24 cellular contexts compared by ENCODE assay signal in the genomic region with DNA sequence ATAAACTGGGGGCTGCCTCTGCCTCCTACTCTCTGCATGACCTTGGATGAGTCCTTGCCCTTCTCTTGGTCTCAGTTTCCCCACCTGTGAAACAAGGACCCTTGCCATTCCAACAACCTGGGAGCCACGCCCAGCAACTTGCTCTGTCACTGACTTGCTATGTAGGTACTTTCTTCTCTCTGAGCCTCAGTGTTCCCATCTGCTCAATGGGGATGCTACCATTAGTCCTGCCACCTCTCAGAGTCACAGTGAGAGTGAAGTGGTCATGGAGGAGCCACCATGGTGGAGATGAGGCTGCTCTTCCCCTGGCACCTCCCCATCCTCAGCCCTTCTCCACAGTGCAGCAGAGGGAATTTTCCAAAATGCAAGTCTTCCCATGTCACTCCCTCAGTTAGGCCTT.
"Had no signal": no experiment of that assay in that cellular context is flagged by ENCODE, and none has a peak within 500 bp of the region (broad histone marks: within the 10 kb centered on the region; RNA-seq: fewer than 3 reads in every experiment).

No MANE protein-coding gene starts in this region.

- ATAC-seq: left colon; left lung; lower lobe of right lung; naive thymus-derived CD8-positive, alpha-beta T cell; sciatic nerve; stimulated activated effector memory CD8-positive, alpha-beta T cell treated with anti-CD3 and anti-CD28 coated beads, Interleukin-12 subunit alpha, Interleukin-12 subunit beta, amount 100 ng/mL, for 72 hours; stimulated activated naive CD8-positive, alpha-beta T cell treated with anti-CD3 and anti-CD28 coated beads, Interleukin-15, amount 100 ng/mL, for 72 hours had no signal

- H3K9me3 ChIP-seq: left lung, lower lobe of right lung, neutrophil, right atrium auricular region, tibial nerve, uterus had no signal

- H3K36me3 ChIP-seq: left lung, lower lobe of right lung, neutrophil, right atrium auricular region, tibial nerve, uterus had no signal

- DNase-seq: hippocampal formation; immature natural killer cell; kidney; left colon; left lung; lower lobe of right lung; mammary epithelial cell; mesenchymal stem cell; naive thymus-derived CD8-positive, alpha-beta T cell; occipital lobe; stimulated activated CD4-positive, alpha-beta T cell treated with anti-CD3 and anti-CD28 coated beads, Interleukin-12 subunit alpha, Interleukin-12 subunit beta, amount 100 ng/mL, for 4 hours; stimulated activated CD4-positive, alpha-beta T cell treated with anti-CD3 and anti-CD28 coated beads, Interleukin-4, amount 100 ng/mL, for 24 hours; stimulated activated naive CD4-positive, alpha-beta T cell treated with Interleukin-2 at 50 U/mL for 16 hours; stimulated activated naive CD8-positive, alpha-beta T cell treated with anti-CD3 and anti-CD28 coated beads, Interleukin-15, amount 100 ng/mL, for 72 hours; substantia nigra; uterus had no signal

- H3K27me3 ChIP-seq: right atrium auricular region, uterus had no signal

- FAIRE-seq: islet of Langerhans, kidney had no signal

- H3K4me1 ChIP-seq: left lung, lower lobe of right lung, parathyroid adenoma, right atrium auricular region, tibial nerve, uterus had no signal

- H3K4me3 ChIP-seq: left lung, lower lobe of right lung, right atrium auricular region, skin epidermis, tibial nerve, uterus had no signal

- H3K27ac ChIP-seq: left lung, lower lobe of right lung, neutrophil, parathyroid adenoma, right atrium auricular region, skin epidermis, tibial nerve, uterus had no signal

- H3K9ac ChIP-seq: parathyroid adenoma had no signal

- H3K79me2 ChIP-seq: parathyroid adenoma had no signal

- H2AFZ ChIP-seq: parathyroid adenoma had no signal
